9 cellular contexts compared by ENCODE assay signal in genomic region chr7:23246540-23246939, GRCh38. TPM values are rescaled to one million over a fixed set of nuclear protein-coding genes. Genes with fewer than 3 reads are reported as not detected.
A peak's percentile ranks its signal among the peaks of the same experiment; 100 is the strongest.
DNase-seq lines count a peak whose midpoint lies in the region; ATAC-seq and TF ChIP-seq lines count a peak whose summit lies in the region.
"Had no signal": no experiment of that assay in that cellular context is flagged by ENCODE, and none has a peak within 500 bp of the region (broad histone marks: within the 10 kb centered on the region; RNA-seq: fewer than 3 reads in every experiment).

TSS of gene GPNMB (plus strand) at chr7:23246775. CDS start at chr7:23246858, 83 bp downstream.

- H3K27ac Mint-ChIP-seq in neural crest cell (ENCODE audit: unreplicated experiment): peak within 1 kb of the TSS; percentile 10
- no peak within 1 kb of the TSS for H3K27ac Mint-ChIP-seq in activated CD4-positive, alpha-beta memory T cell treated with anti-CD3 and anti-CD28 coated beads, Interleukin-2, amount 10 ng/mL, durations not matched to agents 7 days and 5 days

- H3K4me3 Mint-ChIP-seq in neural crest cell: no peak within 1 kb of the TSS
- no peak within 1 kb of the TSS for H3K4me3 Mint-ChIP-seq in activated CD4-positive, alpha-beta memory T cell treated with anti-CD3 and anti-CD28 coated beads, Interleukin-2, amount 10 ng/mL, durations not matched to agents 7 days and 5 days

- H3K9ac ChIP-seq in PC-3 (ENCODE audit: low read length) (no peak within 1 kb of the TSS), MM.1S (ENCODE audit: low read length) (no peak within 1 kb of the TSS)

- H3K4me1 Mint-ChIP-seq in neural crest cell: no peaks in the 10 kb centered on the region
- H3K4me1 Mint-ChIP-seq in activated CD4-positive, alpha-beta memory T cell treated with anti-CD3 and anti-CD28 coated beads, Interleukin-2, amount 10 ng/mL, durations not matched to agents 7 days and 5 days: peaks cover 2% of the 10 kb centered on the region

- CTCF ChIA-PET in PC-3 (lab: Charles Lee): no interaction called here
- CTCF ChIA-PET in activated CD4-positive, alpha-beta memory T cell treated with anti-CD3 and anti-CD28 coated beads, Interleukin-2, amount 10 ng/mL, durations not matched to agents 7 days and 5 days (lab: Charles Lee): no interaction called here

- TF ChIP-seq CTCF in PC-3 (conservative IDR thresholded peaks at IDR 0.05; ENCODE audit: low read depth, low read length) (no peak), neural crest cell (conservative IDR thresholded peaks at IDR 0.05) (no peak), MM.1S (IDR thresholded peaks at IDR 0.05; ENCODE audit: low read length) (no peak)

- H3K27me3 ChIP-seq in PC-3 (ENCODE audit: low read length) (0 out of 2 replicates have a peak, but pooled peaks cover 7% of the 10 kb centered on the region), MM.1S (replicated peaks; ENCODE audit: insufficient read depth, low read length) (no peaks in the 10 kb centered on the region)

- H3K27ac ChIP-seq in PC-3 (ENCODE audit: low read length) (no peak within 1 kb of the TSS), MM.1S (ENCODE audit: low read length) (no peak within 1 kb of the TSS)

- BruUV-seq in PC-3 (replicated peaks; lab: Mats Ljungman, UMichigan): no TSS peak

- H3K9me3 ChIP-seq in PC-3 (ENCODE audit: low read length) (no peaks in the 10 kb centered on the region), MM.1S (replicated peaks; ENCODE audit: insufficient read depth, low read length) (no peaks in the 10 kb centered on the region)

- H3K4me1 ChIP-seq in PC-3 (ENCODE audit: insufficient read depth, low read length) (no peaks in the 10 kb centered on the region), MM.1S (ENCODE audit: low read length) (peaks cover 14% of the 10 kb centered on the region)

- intact Hi-C loops in PC-3 (cut with micrococcal nuclease): no loop called here

- no peaks in the 10 kb centered on the region for H3K79me2 ChIP-seq in PC-3 (ENCODE audit: low read length)
- no peaks in the 10 kb centered on the region for H3K79me2 ChIP-seq in MM.1S (ENCODE audit: low read length)

- H3K4me2 ChIP-seq in PC-3 (ENCODE audit: low read length) (no peak within 1 kb of the TSS), MM.1S (ENCODE audit: low read depth, low read length) (no peak within 1 kb of the TSS)

- H3K27me3 Mint-ChIP-seq in neural crest cell (ENCODE audit: low read depth): no peaks in the 10 kb centered on the region
- peaks cover 68% of the 10 kb centered on the region for H3K27me3 Mint-ChIP-seq in activated CD4-positive, alpha-beta memory T cell treated with anti-CD3 and anti-CD28 coated beads, Interleukin-2, amount 10 ng/mL, durations not matched to agents 7 days and 5 days

- DNase-seq in AG08395 (ENCODE audit: low spot score) (peak; percentile 91), PC-3 (peak; percentile 25), fibroblast of gingiva (ENCODE audit: low read depth) (peak; percentile 96), neural crest cell (ENCODE audit: low read depth, low spot score) (no peak), C1 segment of cervical spinal cord (lab: John Stamatoyannopoulos, UW) (no peak), SKM-1 treated with dmso at 0.1 percent for 144 hours (lab: John Stamatoyannopoulos, UW; ENCODE audit: unreplicated experiment) (no peak), MM.1S (no peak)
- DNase-seq in activated CD4-positive, alpha-beta memory T cell treated with anti-CD3 and anti-CD28 coated beads, Interleukin-2, amount 10 ng/mL, durations not matched to agents 7 days and 5 days: no peak
- DNase-seq: NCI-H2029 had no signal

- no peaks in the 10 kb centered on the region for H4K20me1 ChIP-seq in PC-3 (ENCODE audit: low read length)
- no peaks in the 10 kb centered on the region for H4K20me1 ChIP-seq in MM.1S (ENCODE audit: insufficient read depth, low read length)

- POLR2A ChIA-PET in PC-3 (lab: Charles Lee; ENCODE audit: unreplicated experiment): no interaction called here
- POLR2A ChIA-PET in activated CD4-positive, alpha-beta memory T cell treated with anti-CD3 and anti-CD28 coated beads, Interleukin-2, amount 10 ng/mL, durations not matched to agents 7 days and 5 days (lab: Charles Lee): no interaction called here

- H3K36me3 Mint-ChIP-seq in neural crest cell (ENCODE audit: low read depth): no peaks in the 10 kb centered on the region
- H3K36me3 Mint-ChIP-seq in activated CD4-positive, alpha-beta memory T cell treated with anti-CD3 and anti-CD28 coated beads, Interleukin-2, amount 10 ng/mL, durations not matched to agents 7 days and 5 days (ENCODE audit: low read depth): no peaks in the 10 kb centered on the region

- H3K9me3 Mint-ChIP-seq in neural crest cell: peaks cover 6% of the 10 kb centered on the region
- H3K9me3 Mint-ChIP-seq in activated CD4-positive, alpha-beta memory T cell treated with anti-CD3 and anti-CD28 coated beads, Interleukin-2, amount 10 ng/mL, durations not matched to agents 7 days and 5 days: no peaks in the 10 kb centered on the region

- no peak within 1 kb of the TSS for H3K4me3 ChIP-seq in PC-3 (ENCODE audit: low read length)
- H3K4me3 ChIP-seq in MM.1S (ENCODE audit: low read length): no peak within 1 kb of the TSS

- H3F3A ChIP-seq in PC-3 (ENCODE audit: low read length, unreplicated experiment) (no peaks in the 10 kb centered on the region), MM.1S (ENCODE audit: insufficient read depth, low read length) (peaks cover 12% of the 10 kb centered on the region; the same call in 1 of the 2 replicates)

- H3K36me3 ChIP-seq in PC-3 (ENCODE audit: low read depth, low read length): no peaks in the 10 kb centered on the region
- H3K36me3 ChIP-seq in MM.1S (replicated peaks; ENCODE audit: insufficient read depth, low read length): no peaks in the 10 kb centered on the region

- ATAC-seq in PC-3: peak; percentile 66

- H3K9me2 ChIP-seq in PC-3 (replicated peaks; ENCODE audit: low read length) (no peaks in the 10 kb centered on the region), MM.1S (replicated peaks; ENCODE audit: insufficient read depth, low read length) (no peaks in the 10 kb centered on the region)

- H2AFZ ChIP-seq in PC-3 (ENCODE audit: low read length) (no peak within 1 kb of the TSS), MM.1S (ENCODE audit: low read length) (no peak within 1 kb of the TSS)

RNA-seq across cellular contexts. Expression of gene GPNMB, which starts in this region (rescaled TPM):
- total RNA-seq in PC-3 (2014; rRNA removed): 0.04 TPM in 1 of 2 replicates, not detected in the other
- total RNA-seq in neural crest cell: not detected in 2 replicates
- total RNA-seq in activated CD4-positive, alpha-beta memory T cell treated with anti-CD3 and anti-CD28 coated beads, Interleukin-2, amount 10 ng/mL, durations not matched to agents 7 days and 5 days: under 1 TPM; 0.28 to 0.38 TPM

Comparison
In these comparisons a context has a peak if more than half of its experiments do, and no peak if none do; other contexts are left out.
1. Peak in DNase-seq and ATAC-seq in PC-3; RNA of the gene not detected or under 1 TPM.
2. DNase-seq: peak in AG08395 (single experiment) and fibroblast of gingiva (single experiment); none in neural crest cell (single experiment), C1 segment of cervical spinal cord (0 of 14), SKM-1 treated with dmso at 0.1 percent for 144 hours (single experiment), activated CD4-positive, alpha-beta memory T cell treated with anti-CD3 and anti-CD28 coated beads, Interleukin-2, amount 10 ng/mL, durations not matched to agents 7 days and 5 days (single experiment) and MM.1S (single experiment).